1 cellular context compared by ENCODE assay signal in genomic region chr4:55362938-55363337, GRCh38.
TF ChIP-seq lines count a peak whose summit lies in the region.
"Not testable (repeated sequence)": the region's sequence is repeated elsewhere in the genome, so short reads cannot be mapped to it uniquely, and the experiment has no call there.

No MANE protein-coding gene starts in this region.

TF ChIP-seq in K562, 482 proteins besides CTCF, POLR2A, EP300 and RAD21:
- TF ChIP-seq KDM1A (IDR thresholded peaks at IDR 0.05) (peak; percentile 50 to 57; a peak in 2 of 4 replicates), ARID1B (IDR thresholded peaks at IDR 0.05) (peak; percentile 47; the same call in 1 of the 2 replicates), FOSL1 (tag; conservative IDR thresholded peaks at IDR 0.05) (peak; percentile 69), EGR1 (conservative IDR thresholded peaks at IDR 0.05) (peak; percentile 75), NFE2 (IDR thresholded peaks at IDR 0.05; ENCODE audit: low read depth) (peak; percentile 52), JUND (IDR thresholded peaks at IDR 0.05; ENCODE audit: borderline replicate concordance, low read depth, low read length) (peak; percentile 41; the same call in 1 of the 2 replicates), JUND (tag; IDR thresholded peaks at IDR 0.05; ENCODE audit: borderline replicate concordance, low read depth, low read length) (peak; percentile 42; the same call in 1 of the 3 replicates), DPF2 (IDR thresholded peaks at IDR 0.05) (peak; percentile 51), SMARCA4 (IDR thresholded peaks at IDR 0.05) (peak; percentile 31; the same call in 1 of the 2 replicates), JUN (IDR thresholded peaks at IDR 0.05; ENCODE audit: borderline replicate concordance, low read depth, low read length) (peak; percentile 36; the same call in 1 of the 2 replicates), ATF3 (IDR thresholded peaks at IDR 0.05) (peak; percentile 80), CHAMP1 (IDR thresholded peaks at IDR 0.05) (0 out of 2 replicates have a peak, but pooled peaks have one; percentile 37), RCOR1 (IDR thresholded peaks at IDR 0.05; ENCODE audit: borderline replicate concordance in 1 of 2, low read depth in 2 of 2, low read length in 2 of 2) (0 out of 4 replicates have a peak, but pooled peaks of 1 of the 2 experiments have one; percentile 45)
- not testable (repeated sequence) for TF ChIP-seq JUN (CRISPR knock-in tag; IDR thresholded peaks at IDR 0.05; ENCODE audit: borderline replicate concordance); ATF3 (CRISPR knock-in tag; conservative IDR thresholded peaks at IDR 0.05)
